In genomic region chr10:77533887-77534278, GRCh38 we compare ENCODE assay signal across 18 cellular contexts.
A peak's percentile ranks its signal among the peaks of the same experiment; 100 is the strongest.
DNase-seq lines count a peak whose midpoint lies in the region; TF ChIP-seq lines count a peak whose summit lies in the region.
"Had no signal": no experiment of that assay in that cellular context is flagged by ENCODE, and none has a peak within 500 bp of the region (broad histone marks: within the 10 kb centered on the region; RNA-seq: fewer than 3 reads in every experiment).

No MANE protein-coding gene starts in this region.

- WGBS in hepatocyte (ENCODE audit: low lambda C conversion rate, missing lambda C conversion rate), result 50% methylated on average over 1 of the region's 1 CpG

- H3K27me3 ChIP-seq in OCI-LY3 (ENCODE audit: low read depth, low read length) (no peaks in the 10 kb centered on the region), hepatocyte (no peaks in the 10 kb centered on the region)

- H3K36me3 ChIP-seq in OCI-LY3 (replicated peaks; ENCODE audit: low read depth, low read length) (no peaks in the 10 kb centered on the region), hepatocyte (replicated peaks; ENCODE audit: insufficient read depth, low read depth) (no peaks in the 10 kb centered on the region)
- H3K36me3 ChIP-seq: HAP-1 had no signal

- H3K4me3 ChIP-seq in OCI-LY3 (ENCODE audit: low read length) (peak overlapping the region; percentile 55), hepatocyte (no peak overlapping the region)
- H3K4me3 ChIP-seq: HAP-1, lung had no signal

- no peaks in the 10 kb centered on the region for H3K9me3 Mint-ChIP-seq in type B pancreatic cell
- H3K9me3 Mint-ChIP-seq: activated CD4-positive, alpha-beta T cell treated with anti-CD3 and anti-CD28 coated beads, Interleukin-2, amount 10 ng/mL, durations not matched to agents 24 days and 14 days; central memory CD8-positive, alpha-beta T cell; T-helper 1 cell treated with Interleukin-12 subunit alpha and Interleukin-12 subunit beta and Interleukin-4 antibody, amounts not matched to agents 30 μg/mL and 1 μg/mL, for 36 hours had no signal

- H4K20me1 ChIP-seq in OCI-LY3 (ENCODE audit: insufficient read depth, low read length) (peaks cover 98% of the 10 kb centered on the region), hepatocyte (ENCODE audit: insufficient read depth, poor library complexity, severe bottlenecking) (no peaks in the 10 kb centered on the region)

- H3K27ac Mint-ChIP-seq in type B pancreatic cell, result peak overlapping the region; percentile 28
- H3K27ac Mint-ChIP-seq: activated CD4-positive, alpha-beta T cell treated with anti-CD3 and anti-CD28 coated beads, Interleukin-2, amount 10 ng/mL, durations not matched to agents 24 days and 14 days; T-helper 1 cell treated with Interleukin-12 subunit alpha and Interleukin-12 subunit beta and Interleukin-4 antibody, amounts not matched to agents 30 μg/mL and 1 μg/mL, for 36 hours had no signal

- H3K27me3 Mint-ChIP-seq in type B pancreatic cell, result peaks cover 6% of the 10 kb centered on the region
- H3K27me3 Mint-ChIP-seq: activated CD4-positive, alpha-beta T cell treated with anti-CD3 and anti-CD28 coated beads, Interleukin-2, amount 10 ng/mL, durations not matched to agents 24 days and 14 days had no signal

- no peak overlapping the region for H3K27ac ChIP-seq in OCI-LY3 (ENCODE audit: low read length)
- H3K27ac ChIP-seq in hepatocyte, result peak overlapping the region; percentile 30
- H3K27ac ChIP-seq: epithelial cell of prostate had no signal

- DNase-seq in NCI-H748 (lab: John Stamatoyannopoulos, UW; ENCODE audit: unreplicated experiment), result peak; percentile 5
- no peak for DNase-seq in NCI-H748 treated with DMSO at 0.1 percent for 48 hours (lab: John Stamatoyannopoulos, UW)
- no peak for DNase-seq in hepatocyte (ENCODE audit: low spot score)
- no peak for DNase-seq in type B pancreatic cell (ENCODE audit: extremely low spot score, unreplicated experiment)
- DNase-seq in NAMALWA (ENCODE audit: low spot score), result no peak
- no peak for DNase-seq in RKO (ENCODE audit: low spot score)
- DNase-seq in NCI-H82 treated with DMSO at 0.1 percent for 48 hours (lab: John Stamatoyannopoulos, UW; ENCODE audit: unreplicated experiment), result no peak
- DNase-seq: activated CD4-positive, alpha-beta T cell treated with anti-CD3 and anti-CD28 coated beads, Interleukin-2, amount 10 ng/mL, durations not matched to agents 24 days and 14 days; activated T-cell treated with anti-CD3 and anti-CD28 coated beads, Interleukin-2, amount 50 U/mL, for 1 hour; hypothalamus; Kasumi-1; RPMI8226 had no signal

- H3K4me2 ChIP-seq in OCI-LY3 (ENCODE audit: low read length), result peak overlapping the region; percentile 54
- no peak overlapping the region for H3K4me2 ChIP-seq in hepatocyte

- H3K9me3 ChIP-seq in OCI-LY3 (ENCODE audit: insufficient read depth, low read length) (no peaks in the 10 kb centered on the region), hepatocyte (ENCODE audit: low read depth) (no peaks in the 10 kb centered on the region)
- H3K9me3 ChIP-seq: HAP-1 had no signal

- no peak overlapping the region for H3K4me3 Mint-ChIP-seq in type B pancreatic cell
- H3K4me3 Mint-ChIP-seq: activated CD4-positive, alpha-beta T cell treated with anti-CD3 and anti-CD28 coated beads, Interleukin-2, amount 10 ng/mL, durations not matched to agents 24 days and 14 days; central memory CD8-positive, alpha-beta T cell; T-helper 1 cell treated with Interleukin-12 subunit alpha and Interleukin-12 subunit beta and Interleukin-4 antibody, amounts not matched to agents 30 μg/mL and 1 μg/mL, for 36 hours had no signal

- no peak overlapping the region for H2AFZ ChIP-seq in OCI-LY3 (ENCODE audit: low read depth, low read length)
- H2AFZ ChIP-seq in hepatocyte, result no peak overlapping the region

- H3K4me1 ChIP-seq in OCI-LY3 (ENCODE audit: low read length), result peaks cover 39% of the 10 kb centered on the region
- peaks cover 14% of the 10 kb centered on the region for H3K4me1 ChIP-seq in hepatocyte (ENCODE audit: insufficient read depth)
- H3K4me1 ChIP-seq: HAP-1 had no signal

- no peaks in the 10 kb centered on the region for H3K36me3 Mint-ChIP-seq in type B pancreatic cell

- peaks cover 37% of the 10 kb centered on the region for H3K4me1 Mint-ChIP-seq in type B pancreatic cell (ENCODE audit: unreplicated experiment)
- H3K4me1 Mint-ChIP-seq: activated CD4-positive, alpha-beta T cell treated with anti-CD3 and anti-CD28 coated beads, Interleukin-2, amount 10 ng/mL, durations not matched to agents 24 days and 14 days; central memory CD8-positive, alpha-beta T cell had no signal

- H3K9me2 ChIP-seq in hepatocyte (replicated peaks; ENCODE audit: insufficient read depth), result no peaks in the 10 kb centered on the region

- H3K9ac ChIP-seq in OCI-LY3 (ENCODE audit: low read length), result no peak overlapping the region

- TF ChIP-seq CTCF in OCI-LY3 (IDR thresholded peaks at IDR 0.05; ENCODE audit: low read depth, low read length), result no peak
- TF ChIP-seq CTCF in hepatocyte (IDR thresholded peaks at IDR 0.05; ENCODE audit: poor library complexity), result no peak
- no peak for TF ChIP-seq CTCF in type B pancreatic cell (conservative IDR thresholded peaks at IDR 0.05)

- H3K79me2 ChIP-seq in OCI-LY3 (ENCODE audit: low read length) (peaks cover 80% of the 10 kb centered on the region), hepatocyte (no peaks in the 10 kb centered on the region)
